ENCODE assay signal across 24 cellular contexts in the genomic region with DNA sequence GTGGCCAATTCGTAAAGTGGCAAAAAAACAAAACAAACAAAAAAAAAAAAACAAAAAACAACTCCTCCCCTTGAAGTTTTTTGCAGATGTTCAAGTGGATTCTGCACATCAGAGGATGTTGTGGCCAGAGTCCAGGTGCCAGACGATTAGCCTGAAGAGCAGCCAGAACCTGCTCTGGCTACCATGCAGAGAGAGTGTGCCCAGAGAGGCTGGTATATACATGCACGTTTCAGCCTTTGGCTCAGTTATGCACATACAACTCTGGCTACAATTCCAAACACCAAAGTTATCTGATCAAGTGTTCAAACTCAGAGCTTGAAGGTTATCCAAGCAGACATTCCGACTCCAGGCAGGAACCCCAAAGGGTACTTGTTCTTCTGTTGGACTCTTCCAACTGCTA. TPM values are rescaled to one million over a fixed set of nuclear protein-coding genes. Genes with fewer than 3 reads are reported as not detected.
"Had no signal": no experiment of that assay in that cellular context is flagged by ENCODE, and none has a peak within 500 bp of the region (broad histone marks: within the 10 kb centered on the region; RNA-seq: fewer than 3 reads in every experiment).

No MANE protein-coding gene starts in this region.

- H3K27ac ChIP-seq: brain microvascular endothelial cell, lower lobe of right lung, transverse colon, vagina, VCaP had no signal

- ATAC-seq: activated CD4-positive, CD25-positive, alpha-beta regulatory T cell treated with anti-CD3 and anti-CD28 coated beads, Interleukin-2, amount 50 U/mL, for 24 hours; activated CD8-positive, alpha-beta memory T cell treated with anti-CD3 and anti-CD28 coated beads, Interleukin-2, amount 10 ng/mL, durations not matched to agents 7 days and 5 days; activated CD8-positive, alpha-beta T cell treated with anti-CD3 and anti-CD28 coated beads for 36 hours; stimulated activated naive B cell treated with anti-CD40 and anti-IgM and Interleukin-4, amounts not matched to agents 10 μg/mL and 1 μg/mL and 100 μg/mL, for 72 hours had no signal

- H3K4me1 ChIP-seq: lower lobe of right lung, transverse colon had no signal

- H3K36me3 ChIP-seq: brain microvascular endothelial cell, gastrocnemius medialis, lower lobe of right lung, transverse colon, vagina had no signal

- H3K4me3 ChIP-seq: ascending aorta, esophagus squamous epithelium, gastrocnemius medialis, lower lobe of right lung, transverse colon, vagina had no signal

- H3K27me3 ChIP-seq: ascending aorta, esophagus squamous epithelium, vagina had no signal

- H3K9me3 ChIP-seq: ascending aorta, esophagus squamous epithelium, gastrocnemius medialis, lower lobe of right lung, transverse colon, vagina had no signal

- DNase-seq: activated CD4-positive, alpha-beta T cell treated with anti-CD3 and anti-CD28 coated beads, Interleukin-2, amount 10 ng/mL, durations not matched to agents 7 days and 5 days; activated CD8-positive, alpha-beta memory T cell treated with anti-CD3 and anti-CD28 coated beads, Interleukin-2, amount 10 ng/mL, durations not matched to agents 7 days and 5 days; activated CD8-positive, alpha-beta T cell treated with anti-CD3 and anti-CD28 coated beads for 36 hours; activated gamma-delta T cell; activated T-cell treated with anti-CD3 and anti-CD28 coated beads for 4 hours; brain microvascular endothelial cell; central memory CD4-positive, alpha-beta T cell; effector memory CD4-positive, alpha-beta T cell; esophagus squamous epithelium; gastrocnemius medialis; hypothalamus; lower lobe of right lung; naive B cell; nucleus accumbens; stimulated activated CD4-positive, alpha-beta T cell treated with anti-CD3 and anti-CD28 coated beads, Interleukin-2, amount 100 ng/mL, for 48 hours; stimulated activated CD8-positive, alpha-beta memory T cell treated with anti-CD3 and anti-CD28 coated beads, Interleukin-4, amount 100 ng/mL, for 48 hours; stimulated activated naive B cell treated with anti-CD40 and anti-IgM and Interleukin-4, amounts not matched to agents 10 μg/mL and 1 μg/mL and 100 μg/mL, for 72 hours; transverse colon had no signal

RNA-seq across cellular contexts. Expression of gene GGTA1, which starts 34.7 kb away (rescaled TPM):
- total RNA-seq: activated CD4-positive, alpha-beta T cell treated with anti-CD3 and anti-CD28 coated beads, Interleukin-2, amount 10 ng/mL, durations not matched to agents 7 days and 5 days; activated CD8-positive, alpha-beta T cell treated with anti-CD3 and anti-CD28 coated beads for 36 hours; T-helper 2 cell treated with Interferon-gamma antibody and Interleukin-4, amounts not matched to agents 100 ng/mL and 5 ng/mL, for 36 hours had no signal
- polyA plus RNA-seq: neural cell had no signal
